In genomic region chr13:93951153-93951552, GRCh38 we compare ENCODE assay signal across 15 cellular contexts.
DNase-seq lines count a peak whose midpoint lies in the region; ATAC-seq and TF ChIP-seq lines count a peak whose summit lies in the region.
"Had no signal": no experiment of that assay in that cellular context is flagged by ENCODE, and none has a peak within 500 bp of the region (broad histone marks: within the 10 kb centered on the region; RNA-seq: fewer than 3 reads in every experiment).

No MANE protein-coding gene starts in this region.

- no peaks in the 10 kb centered on the region for H3K27me3 ChIP-seq in GM06990 (replicated peaks; ENCODE audit: control insufficient read depth, insufficient read depth, low read length)
- H3K27me3 ChIP-seq in CD4-positive, alpha-beta T cell (ENCODE audit: control insufficient read depth, insufficient read depth, low read length), result no peaks in the 10 kb centered on the region
- H3K27me3 ChIP-seq: gastrocnemius medialis, left lung, neural progenitor cell had no signal

- CTCF ChIA-PET in CD4-positive, alpha-beta T cell (lab: Charles Lee), result no interaction called here

- ATAC-seq in GM19023 (IDR thresholded peaks at IDR 0.05; ENCODE audit: unreplicated experiment), result no peak
- no peak for ATAC-seq in CD4-positive, alpha-beta T cell (ENCODE audit: poor library complexity)
- ATAC-seq: gastrocnemius medialis; left lung; stimulated activated effector memory CD8-positive, alpha-beta T cell treated with anti-CD3 and anti-CD28 coated beads, Interleukin-12 subunit alpha, Interleukin-12 subunit beta, amount 100 ng/mL, for 72 hours had no signal

- POLR2A ChIA-PET in CD4-positive, alpha-beta T cell (lab: Charles Lee), result no interaction called here

- peak; percentile 18 for DNase-seq in AG10803 (ENCODE audit: low read depth)
- DNase-seq in GM06990 (ENCODE audit: extremely low read depth, insufficient read length), result no peak
- DNase-seq in NCI-H82 (lab: John Stamatoyannopoulos, UW), result peak; percentile 50
- peak; percentile 38 for DNase-seq in fibroblast of the aortic adventitia (ENCODE audit: low read depth)
- no peak for DNase-seq in DMS114 treated with DMSO at 0.1 percent for 48 hours (lab: John Stamatoyannopoulos, UW; ENCODE audit: unreplicated experiment)
- no peak for DNase-seq in G401 (ENCODE audit: low spot score)
- DNase-seq in CD4-positive, alpha-beta T cell, result no peak
- DNase-seq: activated CD4-positive, alpha-beta T cell treated with anti-CD3 and anti-CD28 coated beads for 48 hours; activated effector memory CD4-positive, alpha-beta T cell treated with Interleukin-2 at 50 U/mL for 16 hours; gastrocnemius medialis; left lung; stimulated activated CD4-positive, alpha-beta T cell treated with anti-CD3 and anti-CD28 coated beads, Interleukin-15, amount 100 ng/mL, for 24 hours had no signal

- H3K36me3 Mint-ChIP-seq in CD4-positive, alpha-beta T cell (ENCODE audit: low read depth), result no peaks in the 10 kb centered on the region
- H3K36me3 Mint-ChIP-seq: neural progenitor cell; stimulated activated effector memory CD8-positive, alpha-beta T cell treated with anti-CD3 and anti-CD28 coated beads, Interleukin-12 subunit alpha, Interleukin-12 subunit beta, amount 100 ng/mL, for 72 hours had no signal

- intact Hi-C loops in CD4-positive, alpha-beta T cell (cut with DNase I, micrococcal nuclease), result no loop called here

- no peaks in the 10 kb centered on the region for H3K27me3 Mint-ChIP-seq in CD4-positive, alpha-beta T cell

- TF ChIP-seq CTCF in AG10803 (conservative IDR thresholded peaks at IDR 0.05; ENCODE audit: low read length) (peak; percentile 42; the same call in 1 of the 2 replicates), GM06990 (IDR thresholded peaks at IDR 0.05; ENCODE audit: insufficient read depth, low read length, poor library complexity, severe bottlenecking) (peak; percentile 10), fibroblast of the aortic adventitia (IDR thresholded peaks at IDR 0.05; ENCODE audit: insufficient read depth, low read length) (peak; percentile 34)
- no peak for TF ChIP-seq CTCF in CD4-positive, alpha-beta T cell (IDR thresholded peaks at IDR 0.05)

- H3K9me3 Mint-ChIP-seq in CD4-positive, alpha-beta T cell, result no peaks in the 10 kb centered on the region
- H3K9me3 Mint-ChIP-seq: neural progenitor cell; stimulated activated effector memory CD8-positive, alpha-beta T cell treated with anti-CD3 and anti-CD28 coated beads, Interleukin-12 subunit alpha, Interleukin-12 subunit beta, amount 100 ng/mL, for 72 hours had no signal

- H3K4me1 Mint-ChIP-seq in CD4-positive, alpha-beta T cell (ENCODE audit: low read depth), result no peaks in the 10 kb centered on the region
- H3K4me1 Mint-ChIP-seq: stimulated activated effector memory CD8-positive, alpha-beta T cell treated with anti-CD3 and anti-CD28 coated beads, Interleukin-12 subunit alpha, Interleukin-12 subunit beta, amount 100 ng/mL, for 72 hours had no signal

- no peak overlapping the region for H3K27ac ChIP-seq in CD4-positive, alpha-beta T cell (ENCODE audit: low read depth, low read length)
- H3K27ac ChIP-seq: gastrocnemius medialis, left lung, neural progenitor cell had no signal

- in situ Hi-C loops in G401 (cut with HindIII; ENCODE audit: low sequenced_read_pairs), result no loop called here

- H3K4me3 Mint-ChIP-seq in CD4-positive, alpha-beta T cell, result no peak overlapping the region
- H3K4me3 Mint-ChIP-seq: neural progenitor cell; stimulated activated effector memory CD8-positive, alpha-beta T cell treated with anti-CD3 and anti-CD28 coated beads, Interleukin-12 subunit alpha, Interleukin-12 subunit beta, amount 100 ng/mL, for 72 hours had no signal

- H3K4me3 ChIP-seq in AG10803 (ENCODE audit: low read length), result no peak overlapping the region
- no peak overlapping the region for H3K4me3 ChIP-seq in GM06990 (replicated peaks; ENCODE audit: low read depth, low read length)
- no peak overlapping the region for H3K4me3 ChIP-seq in fibroblast of the aortic adventitia (ENCODE audit: low read depth, low read length)
- H3K4me3 ChIP-seq: gastrocnemius medialis, left lung, neural progenitor cell had no signal

- H3K27ac Mint-ChIP-seq in CD4-positive, alpha-beta T cell, result no peak overlapping the region
- H3K27ac Mint-ChIP-seq: neural progenitor cell; stimulated activated effector memory CD8-positive, alpha-beta T cell treated with anti-CD3 and anti-CD28 coated beads, Interleukin-12 subunit alpha, Interleukin-12 subunit beta, amount 100 ng/mL, for 72 hours had no signal

- no peaks in the 10 kb centered on the region for H3K9me3 ChIP-seq in CD4-positive, alpha-beta T cell (ENCODE audit: control insufficient read depth, low read length)
- H3K9me3 ChIP-seq: gastrocnemius medialis, left lung had no signal

- H3K36me3 ChIP-seq in GM06990 (ENCODE audit: control insufficient read depth, insufficient read depth, low read length), result no peaks in the 10 kb centered on the region
- H3K36me3 ChIP-seq: gastrocnemius medialis, left lung, neural progenitor cell had no signal

Comparison
In these comparisons a context has a peak if more than half of its experiments do, and no peak if none do; other contexts are left out.
1. DNase-seq: peak in AG10803 (single experiment), NCI-H82 (single experiment) and fibroblast of the aortic adventitia (single experiment); none in GM06990 (single experiment), DMS114 treated with DMSO at 0.1 percent for 48 hours (single experiment), G401 (single experiment) and CD4-positive, alpha-beta T cell (0 of 10).